Comparison of ENCODE assay signal across 28 cellular contexts in genomic region chr7:138632866-138633602, GRCh38.
"Had no signal": no experiment of that assay in that cellular context is flagged by ENCODE, and none has a peak within 500 bp of the region (broad histone marks: within the 10 kb centered on the region; RNA-seq: fewer than 3 reads in every experiment).

No MANE protein-coding gene starts in this region.

- H3K36me3 ChIP-seq: brain microvascular endothelial cell, cardiac muscle cell, Peyer's patch, SJCRH30, WERI-Rb-1 had no signal

- DNase-seq: activated CD4-positive, alpha-beta memory T cell treated with anti-CD3 and anti-CD28 coated beads, Interleukin-2, amount 10 ng/mL, durations not matched to agents 7 days and 5 days; activated CD4-positive, alpha-beta T cell treated with anti-CD3 and anti-CD28 coated beads for 36 hours; activated CD4-positive, alpha-beta T cell treated with anti-CD3 and anti-CD28 coated beads, Interleukin-2, amount 50 U/mL, for 1 hour; activated CD8-positive, alpha-beta memory T cell treated with anti-CD3 and anti-CD28 coated beads, Interleukin-2, amount 50 U/mL, for 4 hours; activated gamma-delta T cell treated with Interleukin-2 at 50 U/mL for 16 hours; activated naive CD4-positive, alpha-beta T cell treated with anti-CD3 and anti-CD28 coated beads, Interleukin-2, amount 10 ng/mL, durations not matched to agents 7 days and 5 days; activated naive CD8-positive, alpha-beta T cell treated with anti-CD3 and anti-CD28 coated beads for 36 hours; activated T-cell treated with anti-CD3 and anti-CD28 coated beads, Interleukin-2, amount 50 U/mL, for 72 hours; brain microvascular endothelial cell; cerebellar nuclear complex; Karpas-422; NCI-H1105 treated with DMSO at 0.1 percent for 48 hours; NCI-H1436 treated with DMSO at 0.1 percent for 48 hours; NCI-H187; NCI-H2081; NCI-H2171; NCI-H226; NCI-H526; NK-92 treated with Interleukin-12 subunit alpha and Interleukin-12 subunit beta, amount 100 ng/mL, for 24 hours; Peyer's patch; Right ventricle myocardium superior; SJCRH30; SK-N-SH; T-helper 1 cell; WERI-Rb-1 had no signal

- FAIRE-seq: colon had no signal

- H3K9me3 ChIP-seq: Peyer's patch, SJCRH30, SK-N-SH had no signal

- H3K4me2 ChIP-seq: SK-N-SH had no signal

- ATAC-seq: activated CD4-positive, alpha-beta T cell treated with anti-CD3 and anti-CD28 coated beads for 36 hours; activated T-cell treated with anti-CD3 and anti-CD28 coated beads, Interleukin-2, amount 50 U/mL, for 72 hours had no signal

- H3K27me3 ChIP-seq: brain microvascular endothelial cell, cardiac muscle cell, Peyer's patch, SJCRH30 had no signal

- H3K27ac ChIP-seq: brain microvascular endothelial cell, cardiac muscle cell, Peyer's patch, RWPE1, SJCRH30, WERI-Rb-1 had no signal

- H3K9ac ChIP-seq: SK-N-SH had no signal

- H3K4me1 ChIP-seq: Peyer's patch, SJCRH30 had no signal

- H3K4me3 ChIP-seq: cardiac muscle cell, Peyer's patch, SJCRH30 had no signal
